Comparison of ENCODE assay signal across 12 cellular contexts in genomic region chr20:47857994-47858557, GRCh38.
DNase-seq lines count a peak whose midpoint lies in the region; ATAC-seq and TF ChIP-seq lines count a peak whose summit lies in the region.
"Had no signal": no experiment of that assay in that cellular context is flagged by ENCODE, and none has a peak within 500 bp of the region (broad histone marks: within the 10 kb centered on the region; RNA-seq: fewer than 3 reads in every experiment).

No MANE protein-coding gene starts in this region.

- WGBS in ovary, 3 donors, result 26 to 46% (median 43%) methylated on average over 11 of the region's 11 CpGs

- intact Hi-C loops in ovary (cut with DNase I), result no loop called here

- H3K27ac Mint-ChIP-seq in stimulated activated naive CD8-positive, alpha-beta T cell treated with anti-CD3 and anti-CD28 coated beads, Interleukin-15, amount 100 ng/mL, for 72 hours, result peak overlapping the region in 1 of 2 donors; percentile 40
- H3K27ac Mint-ChIP-seq: activated B cell treated with CpG ODN at 0.5 μM for 24 hours had no signal

- H3K36me3 ChIP-seq in ovary (no peaks in the 10 kb centered on the region), brain microvascular endothelial cell (replicated peaks) (no peaks in the 10 kb centered on the region)

- peak overlapping the region in 1 of 2 donors; percentile 51 for H3K27ac ChIP-seq in ovary
- H3K27ac ChIP-seq in brain microvascular endothelial cell, result no peak overlapping the region
- H3K27ac ChIP-seq: C4-2B had no signal

- DNase-seq in Daoy (ENCODE audit: low read depth) (peak; percentile 31), NCI-H2196 treated with DMSO at 0.1 percent for 48 hours (lab: John Stamatoyannopoulos, UW; ENCODE audit: unreplicated experiment) (peak; percentile 31), fibroblast of peridontal ligament (ENCODE audit: extremely low read depth) (peak; percentile 10), ovary (peak in 3 of 5 donors; percentile 44 to 58 (median 51)), brain microvascular endothelial cell (no peak), SHP77 (lab: John Stamatoyannopoulos, UW) (no peak), activated T-cell treated with anti-CD3 and anti-CD28 coated beads for 4 hours (no peak)
- DNase-seq in stimulated activated naive CD8-positive, alpha-beta T cell treated with anti-CD3 and anti-CD28 coated beads, Interleukin-15, amount 100 ng/mL, for 72 hours, result no peak
- DNase-seq: activated B cell treated with CpG ODN at 0.5 μM for 24 hours, NCI-H2227 treated with DMSO at 0.1 percent for 48 hours, SHP77 treated with DMSO at 0.1 percent for 48 hours had no signal

- no peak for TF ChIP-seq POLR2A in ovary (IDR thresholded peaks at IDR 0.05)

- TF ChIP-seq EP300 in ovary (IDR thresholded peaks at IDR 0.05), result no peak

- H3K9me3 Mint-ChIP-seq in stimulated activated naive CD8-positive, alpha-beta T cell treated with anti-CD3 and anti-CD28 coated beads, Interleukin-15, amount 100 ng/mL, for 72 hours, result peaks cover 0 to under 1% of the 10 kb centered on the region in 2 donors

- no peak for ATAC-seq in stimulated activated naive CD8-positive, alpha-beta T cell treated with anti-CD3 and anti-CD28 coated beads, Interleukin-15, amount 100 ng/mL, for 72 hours

- H3K4me3 ChIP-seq in ovary, result no peak overlapping the region
- no peak overlapping the region for H3K4me3 ChIP-seq in brain microvascular endothelial cell (ENCODE audit: low read depth, low read length)

- H3K4me3 Mint-ChIP-seq in stimulated activated naive CD8-positive, alpha-beta T cell treated with anti-CD3 and anti-CD28 coated beads, Interleukin-15, amount 100 ng/mL, for 72 hours, result no peak overlapping the region
- H3K4me3 Mint-ChIP-seq: activated B cell treated with CpG ODN at 0.5 μM for 24 hours had no signal

- no peaks in the 10 kb centered on the region for H3K4me1 ChIP-seq in ovary (ENCODE audit: insufficient read depth)

- H3K9me3 ChIP-seq in ovary, result no peaks in the 10 kb centered on the region

- H3K27me3 ChIP-seq in ovary (no peaks in the 10 kb centered on the region), brain microvascular endothelial cell (replicated peaks) (no peaks in the 10 kb centered on the region)

- in situ Hi-C loops in brain microvascular endothelial cell (cut with HindIII; ENCODE audit: low pct_ligation_motif_present, low sequenced_read_pairs), result no loop called here

- no peaks in the 10 kb centered on the region for H3K4me1 Mint-ChIP-seq in stimulated activated naive CD8-positive, alpha-beta T cell treated with anti-CD3 and anti-CD28 coated beads, Interleukin-15, amount 100 ng/mL, for 72 hours

- H3K27me3 Mint-ChIP-seq in stimulated activated naive CD8-positive, alpha-beta T cell treated with anti-CD3 and anti-CD28 coated beads, Interleukin-15, amount 100 ng/mL, for 72 hours, result no peaks in the 10 kb centered on the region
- H3K27me3 Mint-ChIP-seq: activated B cell treated with CpG ODN at 0.5 μM for 24 hours had no signal

- TF ChIP-seq CTCF in ovary (IDR thresholded peaks at IDR 0.05), result no peak
- no peak for TF ChIP-seq CTCF in brain microvascular endothelial cell (IDR thresholded peaks at IDR 0.05; ENCODE audit: low read depth, low read length, missing control alignments)

Comparison
In these comparisons a context has a peak if more than half of its experiments do, and no peak if none do; other contexts are left out.
1. DNase-seq: peak in Daoy (single experiment), NCI-H2196 treated with DMSO at 0.1 percent for 48 hours (single experiment), fibroblast of peridontal ligament (single experiment) and ovary (3 of 5); none in brain microvascular endothelial cell (single experiment), stimulated activated naive CD8-positive, alpha-beta T cell treated with anti-CD3 and anti-CD28 coated beads, Interleukin-15, amount 100 ng/mL, for 72 hours (0 of 2), SHP77 (0 of 2) and activated T-cell treated with anti-CD3 and anti-CD28 coated beads for 4 hours (single experiment).